10 cellular contexts compared by ENCODE assay signal in the genomic region with DNA sequence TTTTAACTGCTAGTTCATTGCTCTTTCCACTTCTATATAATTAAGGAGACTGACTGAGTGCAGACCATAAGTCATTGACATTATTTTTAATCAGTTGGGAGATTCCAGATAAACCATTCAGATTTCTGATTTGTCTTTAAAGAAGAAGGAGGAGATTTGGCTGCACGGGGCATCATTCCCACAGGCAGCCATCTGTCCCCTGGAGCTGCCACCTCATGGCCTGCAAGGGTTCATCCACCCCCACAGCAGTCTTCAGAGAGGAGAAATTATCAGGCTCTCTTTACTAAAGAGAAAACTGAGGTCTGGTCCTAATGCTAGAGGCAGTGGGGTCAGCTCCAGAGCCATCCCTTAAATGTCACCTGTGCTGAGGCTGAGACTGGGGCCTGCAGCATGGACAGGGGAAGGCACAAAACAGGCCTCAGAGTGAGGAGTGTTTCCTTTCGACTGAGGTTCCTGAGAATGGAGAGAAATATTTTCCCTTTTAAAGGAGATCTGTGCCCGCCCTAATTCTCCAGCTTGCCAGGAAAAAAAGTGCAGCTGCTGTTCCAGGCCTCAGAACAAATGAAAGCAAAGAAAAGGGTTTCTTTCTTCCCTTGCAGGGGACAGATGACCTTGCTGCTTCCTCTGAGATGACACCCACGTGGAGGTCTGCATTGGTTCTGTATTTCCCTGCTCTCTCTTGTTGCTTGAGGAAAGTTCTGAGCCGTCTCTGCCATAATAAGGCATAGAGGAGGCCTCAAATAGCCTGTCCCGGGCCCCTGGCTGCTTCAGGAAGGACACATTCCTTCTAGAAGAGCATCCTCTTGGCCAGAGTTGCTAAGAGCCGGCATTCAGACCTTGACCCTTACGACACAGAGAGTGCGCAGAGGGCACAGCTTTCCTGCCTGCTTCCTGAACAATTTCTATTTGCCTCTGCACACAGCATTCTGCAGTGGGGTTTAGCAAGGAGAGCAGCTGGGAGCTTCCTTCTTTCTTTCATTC.
DNase-seq lines count a peak whose midpoint lies in the region; ATAC-seq and TF ChIP-seq lines count a peak whose summit lies in the region.
"Had no signal": no experiment of that assay in that cellular context is flagged by ENCODE, and none has a peak within 500 bp of the region (broad histone marks: within the 10 kb centered on the region; RNA-seq: fewer than 3 reads in every experiment).

No MANE protein-coding gene starts in this region.

- DNase-seq in NCI-H446 (lab: John Stamatoyannopoulos, UW) = peak; percentile 25 to 48
- peak; percentile 28 to 33 for DNase-seq in lung microvascular endothelial cell (ENCODE audit: low read depth in 2 of 2)
- DNase-seq in GM20000 (ENCODE audit: low spot score) = no peak
- DNase-seq in NK-92 treated with Interleukin-12 subunit alpha and Interleukin-12 subunit beta, amount 100 ng/mL, for 24 hours (lab: John Stamatoyannopoulos, UW) = no peak
- DNase-seq in occipital lobe (lab: John Stamatoyannopoulos, UW) = no peak
- DNase-seq: NCI-H1436 treated with DMSO at 0.1 percent for 48 hours; stimulated activated CD4-positive, alpha-beta T cell treated with anti-CD3 and anti-CD28 coated beads, Interleukin-4, amount 100 ng/mL, for 4 hours had no signal

- H3K9ac ChIP-seq in stomach smooth muscle (ENCODE audit: low read length in 2 of 2) = peak overlapping the region in 1 of 2 donors; percentile 58

- no peaks in the 10 kb centered on the region for H3K9me3 ChIP-seq in stomach smooth muscle (ENCODE audit: control insufficient read depth in 2 of 2, low read length in 2 of 2)

- H3K4me1 ChIP-seq in stomach smooth muscle (ENCODE audit: control insufficient read depth, insufficient read depth, low read length) = peaks cover 42% of the 10 kb centered on the region

- no peak overlapping the region for H3K4me3 ChIP-seq in stomach smooth muscle (ENCODE audit: low read length in 2 of 2)

- no peak for TF ChIP-seq CTCF in GM20000 (IDR thresholded peaks at IDR 0.05; ENCODE audit: extremely low read depth, missing control alignments)

- no peaks in the 10 kb centered on the region for H3K27me3 ChIP-seq in stomach smooth muscle (ENCODE audit: control insufficient read depth in 1 of 2, insufficient read depth in 2 of 2, low read length in 2 of 2)

- no peaks in the 10 kb centered on the region for H3K36me3 ChIP-seq in stomach smooth muscle (ENCODE audit: control insufficient read depth in 2 of 2, insufficient read depth in 2 of 2, low read length in 2 of 2)

- H3K27ac ChIP-seq in cingulate gyrus (ENCODE audit: low read depth, low read length) = peak overlapping the region; percentile 83
- H3K27ac ChIP-seq in stomach smooth muscle (ENCODE audit: low read length) = peak overlapping the region; percentile 80

- ATAC-seq in GM19023 (IDR thresholded peaks at IDR 0.05; ENCODE audit: unreplicated experiment) = no peak

Comparison
In these comparisons a context has a peak if more than half of its experiments do, and no peak if none do; other contexts are left out.
1. DNase-seq: peak in NCI-H446 (2 of 2) and lung microvascular endothelial cell (2 of 2); none in GM20000 (single experiment), NK-92 treated with Interleukin-12 subunit alpha and Interleukin-12 subunit beta, amount 100 ng/mL, for 24 hours (single experiment) and occipital lobe (single experiment).